In genomic region chr14:75063491-75064204, GRCh38 we compare ENCODE assay signal across 8 cellular contexts. TPM values are rescaled to one million over a fixed set of nuclear protein-coding genes. Genes with fewer than 3 reads are reported as not detected.
DNase-seq lines count a peak whose midpoint lies in the region; ATAC-seq and TF ChIP-seq lines count a peak whose summit lies in the region.

ACYP1 (minus strand) TSS chr14:75064024; CDS start chr14:75063553, 471 bp downstream.

- no peak for TF ChIP-seq EP300 in Ishikawa (IDR thresholded peaks at IDR 0.05; ENCODE audit: borderline replicate concordance)

- DNase-seq in DMS153 (lab: John Stamatoyannopoulos, UW) (peak; percentile 71), OCI-M2 (lab: John Stamatoyannopoulos, UW; ENCODE audit: unreplicated experiment) (peak; percentile 78), activated T-cell treated with anti-CD3 and anti-CD28 coated beads for 4 hours (peak; percentile 88), epithelial cell of esophagus (ENCODE audit: low read depth) (peak; percentile 88), mucosa of gallbladder (ENCODE audit: low spot score) (peak; percentile 94)
- peak; percentile 96 for DNase-seq in stimulated activated CD8-positive, alpha-beta memory T cell treated with anti-CD3 and anti-CD28 coated beads, Interleukin-4, amount 100 ng/mL, for 48 hours

- TF ChIP-seq CTCF in epithelial cell of esophagus (IDR thresholded peaks at IDR 0.05; ENCODE audit: insufficient read depth, low read depth, low read length, missing control alignments): no peak

- ATAC-seq in GM21619 (IDR thresholded peaks at IDR 0.05; ENCODE audit: unreplicated experiment): peak; percentile 93

- H3K4me3 ChIP-seq in epithelial cell of esophagus (ENCODE audit: low read length): peak within 1 kb of the TSS; percentile 96

- TF ChIP-seq RAD21 in Ishikawa (IDR thresholded peaks at IDR 0.05; ENCODE audit: low read depth): no peak

TF ChIP-seq in Ishikawa, 13 proteins besides CTCF, POLR2A, EP300 and RAD21:
- TF ChIP-seq CEBPB (IDR thresholded peaks at IDR 0.05) (no peak), CREB1 (IDR thresholded peaks at IDR 0.05; ENCODE audit: low read depth) (no peak), TCF12 (IDR thresholded peaks at IDR 0.05; ENCODE audit: low read depth) (0 out of 2 replicates have a peak, but pooled peaks have one; percentile 33), EGR1 (IDR thresholded peaks at IDR 0.05) (no peak), NFIC (IDR thresholded peaks at IDR 0.05) (no peak), FOXM1 (IDR thresholded peaks at IDR 0.05; ENCODE audit: borderline replicate concordance, low read depth) (no peak), TEAD4 (IDR thresholded peaks at IDR 0.05) (0 out of 2 replicates have a peak, but pooled peaks have one; percentile 25), TAF1 (IDR thresholded peaks at IDR 0.05; ENCODE audit: low read depth) (peak; percentile 56; the same call in 1 of the 2 replicates), ZBTB7A (IDR thresholded peaks at IDR 0.05; ENCODE audit: low read depth) (no peak), YY1 (IDR thresholded peaks at IDR 0.05; ENCODE audit: low read depth) (no peak), REST (IDR thresholded peaks at IDR 0.05; ENCODE audit: low read depth) (peak; percentile 55)
- TF ChIP-seq, protein P1, sequence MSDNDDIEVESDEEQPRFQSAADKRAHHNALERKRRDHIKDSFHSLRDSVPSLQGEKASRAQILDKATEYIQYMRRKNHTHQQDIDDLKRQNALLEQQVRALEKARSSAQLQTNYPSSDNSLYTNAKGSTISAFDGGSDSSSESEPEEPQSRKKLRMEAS (IDR thresholded peaks at IDR 0.05): peak; percentile 71
- TF ChIP-seq, protein P2, sequence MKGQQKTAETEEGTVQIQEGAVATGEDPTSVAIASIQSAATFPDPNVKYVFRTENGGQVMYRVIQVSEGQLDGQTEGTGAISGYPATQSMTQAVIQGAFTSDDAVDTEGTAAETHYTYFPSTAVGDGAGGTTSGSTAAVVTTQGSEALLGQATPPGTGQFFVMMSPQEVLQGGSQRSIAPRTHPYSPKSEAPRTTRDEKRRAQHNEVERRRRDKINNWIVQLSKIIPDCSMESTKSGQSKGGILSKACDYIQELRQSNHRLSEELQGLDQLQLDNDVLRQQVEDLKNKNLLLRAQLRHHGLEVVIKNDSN (IDR thresholded peaks at IDR 0.05): no peak

RNA-seq across cellular contexts. Expression of gene ACYP1, which starts in this region (rescaled TPM):
- 16.5 TPM for total RNA-seq in mucosa of gallbladder

Comparison
In these comparisons a context has a peak if more than half of its experiments do, and no peak if none do; other contexts are left out.
1. Peak in every context shown above with its lines: DNase-seq, ATAC-seq and H3K4me3 ChIP-seq.